10 cellular contexts compared by ENCODE assay signal in genomic region chr15:35206060-35206675, GRCh38.
DNase-seq lines count a peak whose midpoint lies in the region; FAIRE-seq and TF ChIP-seq lines count a peak whose summit lies in the region.
"Had no signal": no experiment of that assay in that cellular context is flagged by ENCODE, and none has a peak within 500 bp of the region (broad histone marks: within the 10 kb centered on the region; RNA-seq: fewer than 3 reads in every experiment).

No MANE protein-coding gene starts in this region.

- no peaks in the 10 kb centered on the region for H3K4me1 Mint-ChIP-seq in activated CD4-positive, alpha-beta T cell treated with anti-CD3 and anti-CD28 coated beads, Interleukin-2, amount 10 ng/mL, durations not matched to agents 24 days and 14 days
- H3K4me1 Mint-ChIP-seq in activated T-helper 2 cell treated with anti-CD3 and anti-CD28 coated beads, Interferon-gamma antibody, Interleukin-2, Interleukin-4, amounts not matched to agents 10 μg/mL and 5 μg/mL and 100 μg/mL, durations not matched to agents 14 hours and 24 hours and 36 hours (ENCODE audit: low read depth), result no peaks in the 10 kb centered on the region

- FAIRE-seq in frontal cortex (lab: Jason Lieb, UNC), result no peak
- FAIRE-seq: endometrium had no signal

- H3K4me3 ChIP-seq in choroid plexus epithelial cell (ENCODE audit: low read depth, low read length), result no peak overlapping the region
- H3K4me3 ChIP-seq in retinal pigment epithelial cell (ENCODE audit: low read length), result no peak overlapping the region

- intact Hi-C loops in activated CD4-positive, alpha-beta T cell treated with anti-CD3 and anti-CD28 coated beads, Interleukin-2, amount 10 ng/mL, durations not matched to agents 24 days and 14 days (cut with micrococcal nuclease), result loop anchor here (1.0 kb wide), 1 partner anchor 128 kb away; no protein-coding TSS in a partner anchor
- intact Hi-C loops in activated T-helper 2 cell treated with anti-CD3 and anti-CD28 coated beads, Interferon-gamma antibody, Interleukin-2, Interleukin-4, amounts not matched to agents 10 μg/mL and 5 μg/mL and 100 μg/mL, durations not matched to agents 14 hours and 24 hours and 36 hours (cut with micrococcal nuclease), result loop anchor here (10.0 kb wide), 1 partner anchor 131 kb away; no protein-coding TSS in a partner anchor

- peak; percentile 58 for TF ChIP-seq CTCF in choroid plexus epithelial cell (conservative IDR thresholded peaks at IDR 0.05; ENCODE audit: low read depth, low read length)
- TF ChIP-seq CTCF in retinal pigment epithelial cell (conservative IDR thresholded peaks at IDR 0.05; ENCODE audit: low read depth, low read length), result peak; percentile 52

- no peak overlapping the region for H3K4me3 Mint-ChIP-seq in activated CD4-positive, alpha-beta T cell treated with anti-CD3 and anti-CD28 coated beads, Interleukin-2, amount 10 ng/mL, durations not matched to agents 24 days and 14 days
- H3K4me3 Mint-ChIP-seq in activated T-helper 2 cell treated with anti-CD3 and anti-CD28 coated beads, Interferon-gamma antibody, Interleukin-2, Interleukin-4, amounts not matched to agents 10 μg/mL and 5 μg/mL and 100 μg/mL, durations not matched to agents 14 hours and 24 hours and 36 hours (ENCODE audit: low read depth), result no peak overlapping the region

- no peaks in the 10 kb centered on the region for H3K9me3 Mint-ChIP-seq in activated CD4-positive, alpha-beta T cell treated with anti-CD3 and anti-CD28 coated beads, Interleukin-2, amount 10 ng/mL, durations not matched to agents 24 days and 14 days
- no peaks in the 10 kb centered on the region for H3K9me3 Mint-ChIP-seq in activated T-helper 2 cell treated with anti-CD3 and anti-CD28 coated beads, Interferon-gamma antibody, Interleukin-2, Interleukin-4, amounts not matched to agents 10 μg/mL and 5 μg/mL and 100 μg/mL, durations not matched to agents 14 hours and 24 hours and 36 hours

- no peak overlapping the region for H3K27ac Mint-ChIP-seq in activated CD4-positive, alpha-beta T cell treated with anti-CD3 and anti-CD28 coated beads, Interleukin-2, amount 10 ng/mL, durations not matched to agents 24 days and 14 days
- H3K27ac Mint-ChIP-seq in activated T-helper 2 cell treated with anti-CD3 and anti-CD28 coated beads, Interferon-gamma antibody, Interleukin-2, Interleukin-4, amounts not matched to agents 10 μg/mL and 5 μg/mL and 100 μg/mL, durations not matched to agents 14 hours and 24 hours and 36 hours, result no peak overlapping the region

- DNase-seq in activated CD4-positive, alpha-beta T cell treated with anti-CD3 and anti-CD28 coated beads, Interleukin-2, amount 10 ng/mL, durations not matched to agents 24 days and 14 days, result peak; percentile 57
- no peak for DNase-seq in activated CD4-positive, alpha-beta T cell treated with anti-CD3 and anti-CD28 coated beads, Interleukin-2, amount 50 U/mL, for 1 hour
- DNase-seq in NAMALWA (ENCODE audit: low spot score) (peak; percentile 53), choroid plexus epithelial cell (ENCODE audit: low read depth) (peak; percentile 34), retinal pigment epithelial cell (ENCODE audit: low read depth) (no peak), frontal cortex (ENCODE audit: low spot score in 2 of 2) (no peak), globus pallidus (ENCODE audit: low spot score) (no peak)
- DNase-seq in activated T-helper 2 cell treated with anti-CD3 and anti-CD28 coated beads, Interferon-gamma antibody, Interleukin-2, Interleukin-4, amounts not matched to agents 10 μg/mL and 5 μg/mL and 100 μg/mL, durations not matched to agents 14 hours and 24 hours and 36 hours (ENCODE audit: low spot score), result no peak
- DNase-seq: C1 segment of cervical spinal cord had no signal

- H3K27me3 Mint-ChIP-seq in activated CD4-positive, alpha-beta T cell treated with anti-CD3 and anti-CD28 coated beads, Interleukin-2, amount 10 ng/mL, durations not matched to agents 24 days and 14 days, result peaks cover 2% of the 10 kb centered on the region
- H3K27me3 Mint-ChIP-seq in activated T-helper 2 cell treated with anti-CD3 and anti-CD28 coated beads, Interferon-gamma antibody, Interleukin-2, Interleukin-4, amounts not matched to agents 10 μg/mL and 5 μg/mL and 100 μg/mL, durations not matched to agents 14 hours and 24 hours and 36 hours (ENCODE audit: low read depth), result no peaks in the 10 kb centered on the region

- no peaks in the 10 kb centered on the region for H3K36me3 Mint-ChIP-seq in activated CD4-positive, alpha-beta T cell treated with anti-CD3 and anti-CD28 coated beads, Interleukin-2, amount 10 ng/mL, durations not matched to agents 24 days and 14 days (ENCODE audit: low read depth)
- no peaks in the 10 kb centered on the region for H3K36me3 Mint-ChIP-seq in activated T-helper 2 cell treated with anti-CD3 and anti-CD28 coated beads, Interferon-gamma antibody, Interleukin-2, Interleukin-4, amounts not matched to agents 10 μg/mL and 5 μg/mL and 100 μg/mL, durations not matched to agents 14 hours and 24 hours and 36 hours (ENCODE audit: low read depth)

Comparison
In these comparisons a context has a peak if more than half of its experiments do, and no peak if none do; other contexts are left out.
1. DNase-seq: peak in activated CD4-positive, alpha-beta T cell treated with anti-CD3 and anti-CD28 coated beads, Interleukin-2, amount 10 ng/mL, durations not matched to agents 24 days and 14 days (single experiment), NAMALWA (single experiment) and choroid plexus epithelial cell (single experiment); none in activated CD4-positive, alpha-beta T cell treated with anti-CD3 and anti-CD28 coated beads, Interleukin-2, amount 50 U/mL, for 1 hour (single experiment), retinal pigment epithelial cell (single experiment), activated T-helper 2 cell treated with anti-CD3 and anti-CD28 coated beads, Interferon-gamma antibody, Interleukin-2, Interleukin-4, amounts not matched to agents 10 μg/mL and 5 μg/mL and 100 μg/mL, durations not matched to agents 14 hours and 24 hours and 36 hours (single experiment), frontal cortex (0 of 2) and globus pallidus (single experiment).